ENCODE assay signal across 15 cellular contexts in genomic region chr10:4196948-4197390, GRCh38.
DNase-seq lines count a peak whose midpoint lies in the region; FAIRE-seq and TF ChIP-seq lines count a peak whose summit lies in the region.
"Had no signal": no experiment of that assay in that cellular context is flagged by ENCODE, and none has a peak within 500 bp of the region (broad histone marks: within the 10 kb centered on the region; RNA-seq: fewer than 3 reads in every experiment).

No MANE protein-coding gene starts in this region.

- no peak for DNase-seq in activated T-cell treated with anti-CD3 and anti-CD28 coated beads, Interleukin-2, amount 50 U/mL, for 24 hours
- DNase-seq in activated T-cell treated with anti-CD3 and anti-CD28 coated beads for 4 hours, result no peak
- peak; percentile 31 for DNase-seq in fibroblast of pulmonary artery (ENCODE audit: low read depth)
- DNase-seq in myocyte (ENCODE audit: low read depth), result peak; percentile 19
- DNase-seq in uterus, result no peak
- DNase-seq in HTR-8/SVneo (ENCODE audit: insufficient read length, low spot score), result no peak
- no peak for DNase-seq in dorsolateral prefrontal cortex
- DNase-seq in GM12891 (ENCODE audit: insufficient read length, low spot score), result no peak
- DNase-seq: activated CD4-positive, alpha-beta T cell treated with anti-CD3 and anti-CD28 coated beads, Interleukin-2, amount 50 U/mL, for 4 hours; activated gamma-delta T cell treated with Interleukin-2 at 50 U/mL for 16 hours; HCEC 1CT; NCI-H2081; SHP77 treated with DMSO at 0.1 percent for 48 hours had no signal

- H3K27me3 ChIP-seq in uterus (no peaks in the 10 kb centered on the region), dorsolateral prefrontal cortex (peaks cover 0 to 3% (median 0%) of the 10 kb centered on the region in 45 donors)

- H3K27me3 Mint-ChIP-seq in activated T-cell treated with anti-CD3 and anti-CD28 coated beads, Interleukin-2, amount 50 U/mL, for 24 hours, result no peaks in the 10 kb centered on the region

- no peaks in the 10 kb centered on the region for H3K9me3 Mint-ChIP-seq in activated T-cell treated with anti-CD3 and anti-CD28 coated beads, Interleukin-2, amount 50 U/mL, for 24 hours

- TF ChIP-seq CTCF in fibroblast of pulmonary artery (IDR thresholded peaks at IDR 0.05; ENCODE audit: low read length, missing control alignments), result no peak
- no peak for TF ChIP-seq CTCF in uterus (IDR thresholded peaks at IDR 0.05)
- TF ChIP-seq CTCF in dorsolateral prefrontal cortex (IDR thresholded peaks at IDR 0.05 in 54 of 56, conservative IDR thresholded peaks at IDR 0.05 in 2 of 56; ENCODE audit: low read depth in 1 of 56, partially characterized antibody in 56 of 56), result no peak

- H3K4me3 Mint-ChIP-seq in activated T-cell treated with anti-CD3 and anti-CD28 coated beads, Interleukin-2, amount 50 U/mL, for 24 hours, result no peak overlapping the region

- H3K4me3 ChIP-seq in fibroblast of pulmonary artery (replicated peaks; ENCODE audit: low read depth, low read length) (no peak overlapping the region), uterus (no peak overlapping the region), dorsolateral prefrontal cortex (no peak overlapping the region)

- H3K4me1 Mint-ChIP-seq in activated T-cell treated with anti-CD3 and anti-CD28 coated beads, Interleukin-2, amount 50 U/mL, for 24 hours (ENCODE audit: low read depth), result peaks cover 17% of the 10 kb centered on the region

- FAIRE-seq in HTR-8/SVneo (lab: Jason Lieb, UNC) (no peak), GM12891 (lab: Jason Lieb, UNC) (no peak)
- FAIRE-seq: A204.1, bronchial epithelial cell had no signal

- no peaks in the 10 kb centered on the region for H3K9me3 ChIP-seq in uterus

- intact Hi-C loops in uterus (cut with DNase I; ENCODE audit: low total_unique reads) (no loop called here), dorsolateral prefrontal cortex (cut with DNase I) (no loop called here)

- H3K4me1 ChIP-seq in uterus, result peaks cover 0 to 3% of the 10 kb centered on the region in 2 donors

- peak overlapping the region; percentile 0 for H3K27ac Mint-ChIP-seq in activated T-cell treated with anti-CD3 and anti-CD28 coated beads, Interleukin-2, amount 50 U/mL, for 24 hours

- no peaks in the 10 kb centered on the region for H3K36me3 Mint-ChIP-seq in activated T-cell treated with anti-CD3 and anti-CD28 coated beads, Interleukin-2, amount 50 U/mL, for 24 hours (ENCODE audit: low read depth)

- H3K27ac ChIP-seq in uterus (peak overlapping the region; percentile 76 to 92), dorsolateral prefrontal cortex (peak overlapping the region in 6 of 59 donors; percentile 3 to 35 (median 18))

- no peaks in the 10 kb centered on the region for H3K36me3 ChIP-seq in uterus

- no peak for TF ChIP-seq POLR2A in uterus (IDR thresholded peaks at IDR 0.05)
- TF ChIP-seq POLR2A in GM12891 (IDR thresholded peaks at IDR 0.05; ENCODE audit: low read depth, low read length), result no peak

TF ChIP-seq in GM12891, 5 proteins besides CTCF, POLR2A, EP300 and RAD21:
- TF ChIP-seq POU2F2 (IDR thresholded peaks at IDR 0.05; ENCODE audit: low read depth, low read length), result no peak
- no peak for TF ChIP-seq TAF1 (IDR thresholded peaks at IDR 0.05; ENCODE audit: low read depth, low read length)
- TF ChIP-seq PAX5 (IDR thresholded peaks at IDR 0.05; ENCODE audit: insufficient read depth, low read length, severe bottlenecking), result no peak
- no peak for TF ChIP-seq POLR2AphosphoS5 (IDR thresholded peaks at IDR 0.05; ENCODE audit: low read depth, low read length)
- no peak for TF ChIP-seq SPI1 (IDR thresholded peaks at IDR 0.05; ENCODE audit: low read depth, low read length)

Comparison
In these comparisons a context has a peak if more than half of its experiments do, and no peak if none do; other contexts are left out.
1. DNase-seq: peak in fibroblast of pulmonary artery (single experiment) and myocyte (single experiment); none in activated T-cell treated with anti-CD3 and anti-CD28 coated beads, Interleukin-2, amount 50 U/mL, for 24 hours (single experiment), activated T-cell treated with anti-CD3 and anti-CD28 coated beads for 4 hours (single experiment), uterus (0 of 2), HTR-8/SVneo (single experiment), dorsolateral prefrontal cortex (0 of 10) and GM12891 (single experiment).